ENCODE assay signal across 1 cellular context in genomic region chr21:45439171-45439872, GRCh38.
TF ChIP-seq lines count a peak whose summit lies in the region.

No MANE protein-coding gene starts in this region.

TF ChIP-seq in WTC11, 78 proteins besides CTCF, POLR2A, EP300 and RAD21 (continued from another document):
- no peak for TF ChIP-seq ZNF532 (CRISPR knock-in tag; IDR thresholded peaks at IDR 0.05; ENCODE audit: borderline replicate concordance)
- TF ChIP-seq TP53 (CRISPR knock-in tag; IDR thresholded peaks at IDR 0.05), result no peak
- TF ChIP-seq FOXJ3 (CRISPR knock-in tag; IDR thresholded peaks at IDR 0.05; ENCODE audit: borderline replicate concordance), result no peak
- TF ChIP-seq IRF2 (CRISPR knock-in tag; IDR thresholded peaks at IDR 0.05; ENCODE audit: borderline replicate concordance, low read depth), result no peak
- TF ChIP-seq ZNF416 (CRISPR knock-in tag; IDR thresholded peaks at IDR 0.05), result 0 out of 2 replicates have a peak, but pooled peaks have one; percentile 28
- no peak for TF ChIP-seq GRHL2 (CRISPR knock-in tag; IDR thresholded peaks at IDR 0.05; ENCODE audit: insufficient replicate concordance, severe bottlenecking)
- TF ChIP-seq MAX (CRISPR knock-in tag; IDR thresholded peaks at IDR 0.05), result 0 out of 2 replicates have a peak, but pooled peaks have one; percentile 27
- no peak for TF ChIP-seq EMX1 (CRISPR knock-in tag; IDR thresholded peaks at IDR 0.05)
- no peak for TF ChIP-seq JUN (CRISPR knock-in tag; IDR thresholded peaks at IDR 0.05)
- no peak for TF ChIP-seq ELF4 (CRISPR knock-in tag; IDR thresholded peaks at IDR 0.05; ENCODE audit: low read depth)
- no peak for TF ChIP-seq ZSCAN18 (CRISPR knock-in tag; IDR thresholded peaks at IDR 0.05)
- no peak for TF ChIP-seq TEAD4 (CRISPR knock-in tag; IDR thresholded peaks at IDR 0.05)
- no peak for TF ChIP-seq SMAD4 (CRISPR knock-in tag; IDR thresholded peaks at IDR 0.05)
- TF ChIP-seq SMAD3 (CRISPR knock-in tag; IDR thresholded peaks at IDR 0.05; ENCODE audit: borderline replicate concordance), result no peak
- no peak for TF ChIP-seq USF2 (CRISPR knock-in tag; IDR thresholded peaks at IDR 0.05)
- no peak for TF ChIP-seq ZNF512 (CRISPR knock-in tag; IDR thresholded peaks at IDR 0.05; ENCODE audit: borderline replicate concordance)
- peak; percentile 59; the same call in 1 of the 2 replicates for TF ChIP-seq ETV6 (CRISPR knock-in tag; IDR thresholded peaks at IDR 0.05)
- no peak for TF ChIP-seq NR2C2 (CRISPR knock-in tag; IDR thresholded peaks at IDR 0.05)
- 0 out of 2 replicates have a peak, but pooled peaks have one; percentile 44 for TF ChIP-seq ZBTB43 (CRISPR knock-in tag; IDR thresholded peaks at IDR 0.05)
- TF ChIP-seq SP1 (CRISPR knock-in tag; conservative IDR thresholded peaks at IDR 0.05), result 0 out of 2 replicates have a peak, but pooled peaks have one; percentile 22
- TF ChIP-seq ATF2 (CRISPR knock-in tag; IDR thresholded peaks at IDR 0.05; ENCODE audit: borderline replicate concordance, low read depth), result no peak
